ENCODE assay signal across 19 cellular contexts in genomic region chr7:11232462-11232861, GRCh38.
"Had no signal": no experiment of that assay in that cellular context is flagged by ENCODE, and none has a peak within 500 bp of the region (broad histone marks: within the 10 kb centered on the region; RNA-seq: fewer than 3 reads in every experiment).

No MANE protein-coding gene starts in this region.

- H3K27me3 Mint-ChIP-seq: brain had no signal

- H3K36me3 Mint-ChIP-seq: activated naive CD4-positive, alpha-beta T cell treated with anti-CD3 and anti-CD28 coated beads, Interleukin-2, amount 50 U/mL, for 24 hours; brain had no signal

- H3K27me3 ChIP-seq: adrenal gland, colonic mucosa, gastrocnemius medialis, left lung had no signal

- H3K9me3 Mint-ChIP-seq: activated naive CD4-positive, alpha-beta T cell treated with anti-CD3 and anti-CD28 coated beads, Interleukin-2, amount 50 U/mL, for 24 hours; activated T-cell treated with anti-CD3 and anti-CD28 coated beads, Interleukin-2, amount 50 U/mL, for 72 hours; brain; endodermal cell had no signal

- H3K4me3 ChIP-seq: adrenal gland, colonic mucosa, gastrocnemius medialis, left lung had no signal

- H3K4me3 Mint-ChIP-seq: activated naive CD4-positive, alpha-beta T cell treated with anti-CD3 and anti-CD28 coated beads, Interleukin-2, amount 50 U/mL, for 24 hours; activated T-cell treated with anti-CD3 and anti-CD28 coated beads, Interleukin-2, amount 50 U/mL, for 72 hours; brain; endodermal cell had no signal

- H3K4me1 ChIP-seq: colonic mucosa, left lung had no signal

- H3K27ac Mint-ChIP-seq: activated naive CD4-positive, alpha-beta T cell treated with anti-CD3 and anti-CD28 coated beads, Interleukin-2, amount 50 U/mL, for 24 hours; activated T-cell treated with anti-CD3 and anti-CD28 coated beads, Interleukin-2, amount 50 U/mL, for 72 hours; brain; endodermal cell had no signal

- H3K27ac ChIP-seq: adrenal gland, colonic mucosa, epithelial cell of prostate, gastrocnemius medialis, left lung, WERI-Rb-1 had no signal

- ATAC-seq: activated T-cell treated with anti-CD3 and anti-CD28 coated beads, Interleukin-2, amount 50 U/mL, for 72 hours; gastrocnemius medialis; left lung had no signal

- H3K9me3 ChIP-seq: adrenal gland, colonic mucosa, gastrocnemius medialis, left lung had no signal

- H3K4me1 Mint-ChIP-seq: activated naive CD4-positive, alpha-beta T cell treated with anti-CD3 and anti-CD28 coated beads, Interleukin-2, amount 50 U/mL, for 24 hours had no signal

- H3K36me3 ChIP-seq: adrenal gland, colonic mucosa, gastrocnemius medialis, left lung, WERI-Rb-1 had no signal

- DNase-seq: activated CD4-positive, alpha-beta T cell treated with anti-CD3 and anti-CD28 coated beads for 1 hour; activated CD4-positive, alpha-beta T cell treated with anti-CD3 and anti-CD28 coated beads, Interleukin-2, amount 50 U/mL, for 4 hours; activated effector memory CD4-positive, alpha-beta T cell treated with anti-CD3 and anti-CD28 coated beads, Interleukin-2, amount 50 U/mL, for 16 hours; activated T-cell treated with anti-CD3 and anti-CD28 coated beads, Interleukin-2, amount 50 U/mL, for 72 hours; adrenal gland; central memory CD4-positive, alpha-beta T cell; colonic mucosa; endodermal cell; gastrocnemius medialis; head of caudate nucleus; left lung; occipital lobe; retina; stimulated activated naive CD4-positive, alpha-beta T cell; T-helper 2 cell; WERI-Rb-1 had no signal
